Comparison of ENCODE assay signal across 22 cellular contexts in the genomic region with DNA sequence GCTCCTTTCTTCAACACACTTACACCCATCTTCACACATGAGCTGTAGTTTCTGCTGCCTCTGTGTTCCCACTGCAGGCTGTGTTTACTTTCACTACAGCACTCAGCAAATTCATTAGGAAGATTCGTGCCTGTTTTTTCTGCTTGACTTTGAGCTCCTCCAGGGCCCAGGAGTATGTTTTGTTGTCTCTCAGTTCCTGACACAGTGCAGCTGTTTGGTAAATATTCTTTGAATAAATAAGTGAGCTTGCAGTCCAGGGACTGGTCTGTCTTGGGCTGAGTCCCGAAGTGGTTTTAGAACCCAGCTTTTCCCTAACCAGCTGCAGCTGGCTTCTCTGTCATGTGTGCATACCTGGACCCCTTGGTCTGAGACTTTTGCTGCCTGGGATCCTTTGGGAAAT. TPM values are rescaled to one million over a fixed set of nuclear protein-coding genes. Genes with fewer than 3 reads are reported as not detected.
DNase-seq lines count a peak whose midpoint lies in the region; ATAC-seq and TF ChIP-seq lines count a peak whose summit lies in the region.
"Had no signal": no experiment of that assay in that cellular context is flagged by ENCODE, and none has a peak within 500 bp of the region (broad histone marks: within the 10 kb centered on the region; RNA-seq: fewer than 3 reads in every experiment).

No MANE protein-coding gene starts in this region.

- CTCF ChIA-PET in IMR-90 (lab: Yijun Ruan, JAX) = interaction anchor here (0.6 to 2.1 kb wide), 6 partner anchors 17 to 401 kb away, joined by 3 to 6 read pairs (median 3); partner anchors contain the start of gene TRAF3IP2

- TF ChIP-seq POLR2A in IMR-90 (IDR thresholded peaks at IDR 0.05; ENCODE audit: low read depth, low read length) (no peak), sigmoid colon (IDR thresholded peaks at IDR 0.05) (no peak)

- H3K79me1 ChIP-seq in IMR-90 (ENCODE audit: low read depth in 1 of 2, low read length in 2 of 2) = no peaks in the 10 kb centered on the region

- H3K23ac ChIP-seq in IMR-90 (ENCODE audit: low read depth, low read length) = no peak overlapping the region

- dilution Hi-C loops in IMR-90 (cut with HindIII; ENCODE audit: low sequenced_read_pairs, unreplicated experiment) = no loop called here

- peak overlapping the region; percentile 19 for H2AFZ ChIP-seq in IMR-90 (replicated peaks; ENCODE audit: low read length, poor library complexity)

- intact Hi-C loops in IMR-90 (cut with micrococcal nuclease) = no loop called here
- intact Hi-C loops in left ventricle myocardium superior (cut with micrococcal nuclease) = no loop called here
- intact Hi-C loops in sigmoid colon (cut with DNase I) = no loop called here

- H4K8ac ChIP-seq in IMR-90 (ENCODE audit: low read depth in 2 of 2, low read length in 2 of 2) = no peak overlapping the region

- no peak overlapping the region for H4K5ac ChIP-seq in IMR-90 (ENCODE audit: low read depth, low read length)

- in situ Hi-C loops in IMR-90 (cut with MboI; ENCODE audit: low sequenced_read_pairs) = no loop called here

- no peaks in the 10 kb centered on the region for H3K36me3 ChIP-seq in BLaER1 treated with 17β-estradiol and CSF1 and Interleukin-3, amounts not matched to agents 10 nM and 100 nM
- H3K36me3 ChIP-seq in IMR-90 (ENCODE audit: control insufficient read depth, insufficient read depth, low read length) = no peaks in the 10 kb centered on the region
- H3K36me3 ChIP-seq in sigmoid colon = no peaks in the 10 kb centered on the region
- H3K36me3 ChIP-seq: heart left ventricle had no signal

- peak overlapping the region in 4 of 11 experiments; percentile 1 to 57 (median 39); a peak in 5 of 22 replicates for H3K27ac ChIP-seq in BLaER1 treated with 17β-estradiol and CSF1 and Interleukin-3, amounts not matched to agents 10 nM and 100 nM
- H3K27ac ChIP-seq in IMR-90 (ENCODE audit: insufficient read depth, low read length) = no peak overlapping the region
- H3K27ac ChIP-seq in sigmoid colon = peak overlapping the region; percentile 30 to 67 (median 53)

- no peak overlapping the region for H2BK120ac ChIP-seq in IMR-90 (ENCODE audit: low read depth, low read length)

- no peak overlapping the region for H3K4me3 ChIP-seq in BLaER1 treated with 17β-estradiol and CSF1 and Interleukin-3, amounts not matched to agents 10 nM and 100 nM
- H3K4me3 ChIP-seq in IMR-90 (ENCODE audit: insufficient read depth, low read depth, low read length) (no peak overlapping the region), sigmoid colon (no peak overlapping the region)
- H3K4me3 ChIP-seq: heart left ventricle, lung had no signal

- H3K4ac ChIP-seq in IMR-90 (ENCODE audit: low read depth, low read length) = no peak overlapping the region

- no CpG with 5 or more reads among the region's 2 CpGs for WGBS in IMR-90 (ENCODE audit: extremely low coverage in 2 of 2, insufficient read length in 1 of 2), 2 experiments
- WGBS in sigmoid colon, 2 donors = 33 to 43% methylated on average over 2 of the region's 2 CpGs

- no peak overlapping the region for H3K56ac ChIP-seq in IMR-90 (ENCODE audit: extremely low read depth, insufficient read depth, low read length)

- peaks cover 0 to 5% (median under 1%) of the 10 kb centered on the region in 11 experiments; a peak in 4 of 22 replicates for H3K9me3 ChIP-seq in BLaER1 treated with 17β-estradiol and CSF1 and Interleukin-3, amounts not matched to agents 10 nM and 100 nM (replicated peaks in 1 of 11)
- H3K9me3 ChIP-seq in IMR-90 (ENCODE audit: control insufficient read depth, insufficient read depth, low read length) (no peaks in the 10 kb centered on the region), sigmoid colon (no peaks in the 10 kb centered on the region)
- H3K9me3 ChIP-seq: Caco-2, heart left ventricle had no signal

- no peak overlapping the region for H2BK15ac ChIP-seq in IMR-90 (ENCODE audit: low read depth, low read length)

- peak; percentile 77 for ATAC-seq in IMR-90 (ENCODE audit: low read depth)
- ATAC-seq in left ventricle myocardium superior = peak; percentile 51
- ATAC-seq in GM21526 (IDR thresholded peaks at IDR 0.05; ENCODE audit: low FRiP score, unreplicated experiment) = no peak
- ATAC-seq in HG03520 (IDR thresholded peaks at IDR 0.05; ENCODE audit: unreplicated experiment) = no peak
- ATAC-seq: natural killer cell treated with Interleukin-12 subunit alpha and Interleukin-12 subunit beta and Interleukin-15 and Interleukin-18, amount 100 ng/mL, for 72 hours had no signal

- no peak overlapping the region for H2BK5ac ChIP-seq in IMR-90 (ENCODE audit: low read depth, low read length, poor library complexity, severe bottlenecking)

- H2BK20ac ChIP-seq in IMR-90 (ENCODE audit: low read depth, low read length) = no peak overlapping the region

- H3K4me1 ChIP-seq in BLaER1 treated with 17β-estradiol and CSF1 and Interleukin-3, amounts not matched to agents 10 nM and 100 nM = peaks cover 0 to 35% (median 12%) of the 10 kb centered on the region in 10 experiments; a peak in 14 of 20 replicates
- peaks cover 16% of the 10 kb centered on the region for H3K4me1 ChIP-seq in IMR-90 (ENCODE audit: control insufficient read depth, insufficient read depth, low read length)
- peaks cover 0 to 36% (median 22%) of the 10 kb centered on the region in 4 donors for H3K4me1 ChIP-seq in sigmoid colon
- H3K4me1 ChIP-seq: Caco-2 had no signal

- no peak for TF ChIP-seq RAD21 in IMR-90 (IDR thresholded peaks at IDR 0.05; ENCODE audit: low read length)

- H2AK5ac ChIP-seq in IMR-90 (ENCODE audit: low read depth, low read length) = no peak overlapping the region

- H4K91ac ChIP-seq in IMR-90 (ENCODE audit: insufficient read depth, low read depth, low read length) = no peak overlapping the region

- H3K27me3 ChIP-seq in BLaER1 treated with 17β-estradiol and CSF1 and Interleukin-3, amounts not matched to agents 10 nM and 100 nM = no peaks in the 10 kb centered on the region
- H3K27me3 ChIP-seq in IMR-90 (ENCODE audit: control insufficient read depth, insufficient read depth, low read length) (no peaks in the 10 kb centered on the region), sigmoid colon (no peaks in the 10 kb centered on the region)
- H3K27me3 ChIP-seq: heart left ventricle had no signal

- H3K9ac ChIP-seq in BLaER1 treated with 17β-estradiol and CSF1 and Interleukin-3, amounts not matched to agents 10 nM and 100 nM = peak overlapping the region in 2 of 11 experiments; percentile 15 to 35; a peak in 2 of 22 replicates
- H3K9ac ChIP-seq in IMR-90 (ENCODE audit: low read depth, low read length) = no peak overlapping the region

- H2AK9ac ChIP-seq in IMR-90 (replicated peaks; ENCODE audit: low read depth, low read length, poor library complexity) = no peak overlapping the region

- H3K4me2 ChIP-seq in BLaER1 treated with 17β-estradiol and CSF1 and Interleukin-3, amounts not matched to agents 10 nM and 100 nM = peak overlapping the region in 6 of 11 experiments; percentile 15 to 74 (median 60); a peak in 11 of 22 replicates
- H3K4me2 ChIP-seq in IMR-90 (ENCODE audit: low read depth, low read length) = peak overlapping the region; percentile 2; the same call in 1 of the 2 replicates

- no TSS peak for BruUV-seq in IMR-90 (replicated peaks; lab: Mats Ljungman, UMichigan)

- TF ChIP-seq EP300 in sigmoid colon (IDR thresholded peaks at IDR 0.05) = no peak

- no peak overlapping the region for H3K18ac ChIP-seq in IMR-90 (ENCODE audit: low read depth, low read length)

- H4K20me1 ChIP-seq in BLaER1 treated with 17β-estradiol and CSF1 and Interleukin-3, amounts not matched to agents 10 nM and 100 nM = no peaks in the 10 kb centered on the region
- H4K20me1 ChIP-seq in IMR-90 (ENCODE audit: insufficient read depth, low read length) = no peaks in the 10 kb centered on the region

- no peak overlapping the region; the same call in 1 of the 2 replicates for H3K14ac ChIP-seq in IMR-90 (replicated peaks; ENCODE audit: low read depth, low read length)

- DNase-seq in IMR-90 = no peak
- no peak for DNase-seq in left ventricle myocardium superior
- no peak for DNase-seq in sigmoid colon
- DNase-seq in activated CD8-positive, alpha-beta memory T cell treated with anti-CD3 and anti-CD28 coated beads, Interleukin-2, amount 50 U/mL, for 4 hours = no peak
- DNase-seq: activated CD4-positive, alpha-beta T cell treated with anti-CD3 and anti-CD28 coated beads, Interleukin-2, amount 50 U/mL, for 1 hour; anterior cingulate cortex; Caco-2; cerebellar nuclear complex; effector memory CD4-positive, alpha-beta T cell; NCI-H187 treated with DMSO at 0.1 percent for 48 hours; NCI-H524; SHP77 treated with DMSO at 0.1 percent for 48 hours; stimulated activated CD4-positive, alpha-beta T cell treated with anti-CD3 and anti-CD28 coated beads, Interleukin-12 subunit alpha, Interleukin-12 subunit beta, amount 100 ng/mL, for 4 hours had no signal

- POLR2A ChIA-PET in IMR-90 (lab: Charles Lee; ENCODE audit: unreplicated experiment) = interaction anchor here (0.6 kb wide), 1 partner anchor 43 kb away, joined by 3 read pairs; no protein-coding TSS in a partner anchor

- no peak for TF ChIP-seq CTCF in IMR-90 (conservative IDR thresholded peaks at IDR 0.05; ENCODE audit: low read depth, low read length)
- no peak for TF ChIP-seq CTCF in sigmoid colon (IDR thresholded peaks at IDR 0.05)

- peaks cover 8% of the 10 kb centered on the region; the same call in 1 of the 2 replicates for H3K9me1 ChIP-seq in IMR-90 (ENCODE audit: insufficient read depth, low read length)

TF ChIP-seq in IMR-90, 13 proteins besides CTCF, POLR2A, EP300 and RAD21 (continues in another document):
- TF ChIP-seq SMC3 (IDR thresholded peaks at IDR 0.05; ENCODE audit: low read depth, low read length) = no peak
- no peak for TF ChIP-seq FOS (IDR thresholded peaks at IDR 0.05; ENCODE audit: low read depth, low read length)
- no peak for TF ChIP-seq RFX5 (IDR thresholded peaks at IDR 0.05; ENCODE audit: low read depth, low read length)
- TF ChIP-seq RCOR1 (IDR thresholded peaks at IDR 0.05; ENCODE audit: insufficient replicate concordance, low read length) = no peak
- TF ChIP-seq CEBPB (IDR thresholded peaks at IDR 0.05; ENCODE audit: low read depth, low read length) = no peak
- no peak for TF ChIP-seq MAZ (IDR thresholded peaks at IDR 0.05; ENCODE audit: borderline replicate concordance, low read depth, low read length)
- TF ChIP-seq, protein P1, sequence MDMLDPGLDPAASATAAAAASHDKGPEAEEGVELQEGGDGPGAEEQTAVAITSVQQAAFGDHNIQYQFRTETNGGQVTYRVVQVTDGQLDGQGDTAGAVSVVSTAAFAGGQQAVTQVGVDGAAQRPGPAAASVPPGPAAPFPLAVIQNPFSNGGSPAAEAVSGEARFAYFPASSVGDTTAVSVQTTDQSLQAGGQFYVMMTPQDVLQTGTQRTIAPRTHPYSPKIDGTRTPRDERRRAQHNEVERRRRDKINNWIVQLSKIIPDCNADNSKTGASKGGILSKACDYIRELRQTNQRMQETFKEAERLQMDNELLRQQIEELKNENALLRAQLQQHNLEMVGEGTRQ (IDR thresholded peaks at IDR 0.05; ENCODE audit: low read depth, low read length) = no peak

RNA-seq across cellular contexts. Expression of gene CCN6, which starts 46.6 kb away (rescaled TPM):
- total RNA-seq in IMR-90 (2012; rRNA removed) = not detected in 2 replicates
- polyA plus RNA-seq in IMR-90 (2012; rRNA removed) = not detected in 2 replicates
- polyA plus RNA-seq in IMR-90 (2012; cell fraction: cytosol; rRNA removed) = not detected in 2 replicates
- not detected in 2 replicates for polyA plus RNA-seq in IMR-90 (2012; cell fraction: nucleus; rRNA removed; ENCODE audit: low replicate concordance)
- total RNA-seq in left ventricle myocardium superior = not detected
- not detected for total RNA-seq in sigmoid colon
- not detected for polyA plus RNA-seq in sigmoid colon
- total RNA-seq: Caco-2; Daoy; heart left ventricle; lung; natural killer cell treated with Interleukin-12 subunit alpha and Interleukin-12 subunit beta and Interleukin-15 and Interleukin-18, amount 100 ng/mL, for 72 hours; progenitor cell of endocrine pancreas; T-helper 1 cell treated with Interleukin-12 subunit alpha and Interleukin-12 subunit beta and Interleukin-4 antibody, amounts not matched to agents 30 ng/mL and 1 ng/mL, for 36 hours had no signal
- polyA plus RNA-seq: heart left ventricle, lung had no signal

Comparison
In these comparisons a context has a peak if more than half of its experiments do, and no peak if none do; other contexts are left out.
1. ATAC-seq: peak in IMR-90 (single experiment) and left ventricle myocardium superior (single experiment); none in GM21526 (single experiment) and HG03520 (single experiment).